ENCODE assay signal across 8 cellular contexts in the genomic region with DNA sequence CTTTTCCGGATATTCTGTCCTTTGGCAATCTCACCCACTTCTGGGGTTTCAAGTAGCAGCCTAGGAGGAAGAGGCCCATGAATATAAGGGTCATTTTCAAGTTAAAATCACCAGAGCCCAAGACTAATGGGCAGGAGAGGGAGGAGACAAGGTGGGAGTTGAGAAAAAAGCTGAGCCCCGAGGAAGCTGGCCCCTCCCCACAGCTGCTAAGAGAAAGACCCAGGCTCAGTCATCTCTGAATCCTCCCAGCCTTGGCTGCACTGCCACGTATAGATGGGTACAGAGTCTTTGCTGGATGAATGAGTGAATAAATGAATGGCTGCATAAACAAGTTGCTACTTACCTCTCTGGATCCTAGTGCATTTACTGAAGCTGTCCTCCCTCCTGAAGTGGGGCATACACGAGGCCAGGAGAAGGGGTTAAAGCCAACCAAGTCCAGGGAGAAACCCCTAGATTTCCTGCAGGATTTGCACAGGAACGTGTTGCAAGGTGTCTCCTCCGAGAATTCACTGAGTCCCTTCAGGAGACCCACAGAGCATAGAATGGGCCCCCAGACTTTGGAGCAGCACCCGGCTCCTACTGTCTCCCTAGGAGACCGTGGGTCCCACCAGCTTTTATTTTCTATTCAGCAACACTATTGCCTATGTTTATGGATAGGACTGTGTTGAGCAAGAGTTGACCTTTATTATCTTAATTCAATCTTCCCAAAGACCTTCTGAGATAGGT.
A peak's percentile ranks its signal among the peaks of the same experiment; 100 is the strongest.
DNase-seq lines count a peak whose midpoint lies in the region; ATAC-seq and TF ChIP-seq lines count a peak whose summit lies in the region.

No MANE protein-coding gene starts in this region.

- no peak for ATAC-seq in GM18519 (IDR thresholded peaks at IDR 0.05; ENCODE audit: low FRiP score, unreplicated experiment)
- ATAC-seq in GM19463 (IDR thresholded peaks at IDR 0.05; ENCODE audit: unreplicated experiment), result no peak

- no peaks in the 10 kb centered on the region for H3K79me1 ChIP-seq in H9 (ENCODE audit: insufficient read depth, low read depth, low read length, poor library complexity, severe bottlenecking)

- no peak for TF ChIP-seq CTCF in H9 (conservative IDR thresholded peaks at IDR 0.05)
- TF ChIP-seq CTCF in fibroblast of mammary gland (conservative IDR thresholded peaks at IDR 0.05; ENCODE audit: control insufficient read depth, insufficient read depth, low read depth, low read length), result no peak

- no peak overlapping the region for H3K27ac ChIP-seq in H9 (ENCODE audit: insufficient read length, low read depth, low read length)
- peak overlapping the region; percentile 63 for H3K27ac ChIP-seq in SJSA1
- H3K27ac ChIP-seq in rectal smooth muscle tissue (ENCODE audit: low read depth, low read length), result peak overlapping the region; percentile 90

- no peaks in the 10 kb centered on the region for H4K20me1 ChIP-seq in H9 (ENCODE audit: control insufficient read depth, insufficient read depth, insufficient read length)

- no peak overlapping the region for H3K23ac ChIP-seq in H9 (ENCODE audit: insufficient read length, low read depth, low read length)

- no peak overlapping the region for H2BK120ac ChIP-seq in H9 (ENCODE audit: low read depth, low read length, poor library complexity, severe bottlenecking)

- H4K5ac ChIP-seq in H9 (ENCODE audit: insufficient read length, low read depth, low read length), result no peak overlapping the region

- H3K4me1 Mint-ChIP-seq in H9, result peaks cover 35 to 37% of the 10 kb centered on the region in 2 experiments

- no peak overlapping the region for H3T11ph ChIP-seq in H9 (ENCODE audit: low read length)

- no peaks in the 10 kb centered on the region for H3K27me3 Mint-ChIP-seq in H9 (ENCODE audit: low read depth)

- no peak overlapping the region for H4K91ac ChIP-seq in H9 (ENCODE audit: insufficient read length, low read depth, low read length)

- no peak overlapping the region for H3K4me2 ChIP-seq in H9 (ENCODE audit: insufficient read depth, insufficient read length, low read length)

- H2BK5ac ChIP-seq in H9 (ENCODE audit: insufficient read length, low read length), result no peak overlapping the region

- WGBS in H9 (ENCODE audit: extremely low coverage, insufficient read length, low lambda C conversion rate), result no CpG with 5 or more reads among the region's 8 CpGs

- H3K4me3 Mint-ChIP-seq in H9, result no peak overlapping the region

- H3K27ac Mint-ChIP-seq in H9, result peak overlapping the region in 2 of 3 experiments; percentile 1 to 57; a peak in 5 of 7 replicates

- H2BK12ac ChIP-seq in H9 (ENCODE audit: insufficient read length, low read depth, low read length), result no peak overlapping the region

- no peaks in the 10 kb centered on the region for H3K36me3 ChIP-seq in SJSA1
- H3K36me3 ChIP-seq in rectal smooth muscle tissue (ENCODE audit: control insufficient read depth, insufficient read depth, low read length), result no peaks in the 10 kb centered on the region

- H3K27me3 ChIP-seq in H9 (ENCODE audit: insufficient read depth, low read length) (no peaks in the 10 kb centered on the region), SJSA1 (replicated peaks) (no peaks in the 10 kb centered on the region), rectal smooth muscle tissue (ENCODE audit: control insufficient read depth, insufficient read depth, low read length) (no peaks in the 10 kb centered on the region)

- H3K4me1 ChIP-seq in H9 (ENCODE audit: insufficient read depth, low read length), result peaks cover 8% of the 10 kb centered on the region; the same call in 1 of the 2 replicates
- peaks cover 28% of the 10 kb centered on the region for H3K4me1 ChIP-seq in SJSA1 (replicated peaks)
- H3K4me1 ChIP-seq in rectal smooth muscle tissue (ENCODE audit: control insufficient read depth, insufficient read depth, low read length), result peaks cover 20% of the 10 kb centered on the region

- no peak overlapping the region for H3K4ac ChIP-seq in H9 (ENCODE audit: low read depth, low read length)

- H3K18ac ChIP-seq in H9 (ENCODE audit: insufficient read length, low read depth, low read length), result no peak overlapping the region

- H3K9me3 Mint-ChIP-seq in H9, result peaks cover 6 to 13% of the 10 kb centered on the region in 2 experiments; a peak in 4 of 5 replicates

- no peak overlapping the region for H3K4me3 ChIP-seq in SJSA1
- H3K4me3 ChIP-seq in fibroblast of mammary gland (ENCODE audit: control insufficient read depth, low read depth, low read length), result no peak overlapping the region
- H3K4me3 ChIP-seq in rectal smooth muscle tissue (ENCODE audit: low read length), result no peak overlapping the region

- no peak overlapping the region for H2BK15ac ChIP-seq in H9 (ENCODE audit: low read depth, low read length)

- H3K36me3 Mint-ChIP-seq in H9 (ENCODE audit: insufficient read depth in 1 of 3, low read depth in 3 of 3), result peaks cover 0 to 15% (median 5%) of the 10 kb centered on the region in 3 experiments; a peak in 5 of 7 replicates

- DNase-seq in H9 (no peak), SJSA1 (ENCODE audit: low read depth in 1 of 2, low spot score in 2 of 2) (no peak), fibroblast of mammary gland (ENCODE audit: low read depth) (peak; percentile 12), NCI-H526 treated with DMSO at 0.1 percent for 48 hours (lab: John Stamatoyannopoulos, UW) (no peak)
- DNase-seq in activated CD4-positive, alpha-beta T cell treated with anti-CD3 and anti-CD28 coated beads for 48 hours, result no peak

- H3K56ac ChIP-seq in H9 (ENCODE audit: insufficient read length, low read depth, low read length), result no peak overlapping the region

- H3K79me2 ChIP-seq in H9 (ENCODE audit: insufficient read depth, low read length), result no peaks in the 10 kb centered on the region

- peak overlapping the region; percentile 25; the same call in 1 of the 2 replicates for H3K14ac ChIP-seq in H9 (ENCODE audit: insufficient read depth, low read length)

- H3K9ac ChIP-seq in H9 (ENCODE audit: extremely low read depth, insufficient read length, low read length) (no peak overlapping the region), rectal smooth muscle tissue (ENCODE audit: low read length) (no peak overlapping the region)

- H3K9me3 ChIP-seq in H9 (ENCODE audit: control insufficient read depth, low read depth, low read length) (no peaks in the 10 kb centered on the region), SJSA1 (replicated peaks) (0 out of 2 replicates have a peak, but pooled peaks cover 2% of the 10 kb centered on the region)

- no peaks in the 10 kb centered on the region for H3K23me2 ChIP-seq in H9 (ENCODE audit: insufficient read length, low read depth, low read length, poor library complexity, severe bottlenecking)

- H2AFZ ChIP-seq in H9 (ENCODE audit: low read length), result no peak overlapping the region

- no peak overlapping the region for H2AK5ac ChIP-seq in H9 (ENCODE audit: insufficient read length, low read length)

- no peak overlapping the region for H2BK20ac ChIP-seq in H9 (ENCODE audit: low read depth, low read length, poor library complexity, severe bottlenecking)

- H4K8ac ChIP-seq in H9 (replicated peaks; ENCODE audit: insufficient read length, low read depth, low read length), result no peak overlapping the region
